ENCODE assay signal across 22 cellular contexts in genomic region chr20:14721926-14722325, GRCh38.
DNase-seq lines count a peak whose midpoint lies in the region; ATAC-seq, FAIRE-seq and TF ChIP-seq lines count a peak whose summit lies in the region.
"Had no signal": no experiment of that assay in that cellular context is flagged by ENCODE, and none has a peak within 500 bp of the region (broad histone marks: within the 10 kb centered on the region; RNA-seq: fewer than 3 reads in every experiment).

No MANE protein-coding gene starts in this region.

- H3K36me3 ChIP-seq in bronchial epithelial cell (ENCODE audit: control insufficient read depth, insufficient read depth, low read length) (no peaks in the 10 kb centered on the region), spleen (no peaks in the 10 kb centered on the region), adrenal gland (replicated peaks in 1 of 2) (no peaks in the 10 kb centered on the region)
- H3K36me3 ChIP-seq: Peyer's patch had no signal

- H3K36me3 Mint-ChIP-seq in mesothelial cell of epicardium: no peaks in the 10 kb centered on the region

- H3K9me3 ChIP-seq in spleen: no peaks in the 10 kb centered on the region
- H3K9me3 ChIP-seq in adrenal gland (replicated peaks in 1 of 3): no peaks in the 10 kb centered on the region
- H3K9me3 ChIP-seq: Peyer's patch had no signal

- DNase-seq in M059J (ENCODE audit: low read depth) (peak; percentile 17), bronchial epithelial cell (ENCODE audit: low read depth) (peak; percentile 1), mesothelial cell of epicardium (ENCODE audit: low spot score in 2 of 2, unreplicated experiment in 2 of 2) (no peak), spleen (no peak), adrenal gland (no peak)
- DNase-seq: ACHN; GDM1; H7; Kasumi-1; MM.1S; NCI-H1092; NCI-H1436 treated with DMSO at 0.1 percent for 48 hours; NCI-H1930; NCI-H2227 treated with DMSO at 0.1 percent for 48 hours; NCI-H510A; NCI-H748 treated with DMSO at 0.1 percent for 48 hours; NK-92 treated with Interleukin-12 subunit alpha and Interleukin-12 subunit beta, amount 100 ng/mL, for 24 hours; Peyer's patch had no signal

- ATAC-seq in GM21723 (IDR thresholded peaks at IDR 0.05; ENCODE audit: unreplicated experiment): no peak
- ATAC-seq in GM21367 (IDR thresholded peaks at IDR 0.05; ENCODE audit: unreplicated experiment): no peak
- ATAC-seq: SK-N-SH treated with all-trans-retinoic acid at 6 μM for 48 hours had no signal

- no peak for TF ChIP-seq CTCF in bronchial epithelial cell (IDR thresholded peaks at IDR 0.05; ENCODE audit: insufficient read depth, low read length, severe bottlenecking)
- TF ChIP-seq CTCF in mesothelial cell of epicardium (IDR thresholded peaks at IDR 0.05; ENCODE audit: unreplicated experiment): no peak
- TF ChIP-seq CTCF in spleen (IDR thresholded peaks at IDR 0.05 in 8 of 11, conservative IDR thresholded peaks at IDR 0.05 in 3 of 11): no peak
- no peak for TF ChIP-seq CTCF in adrenal gland (IDR thresholded peaks at IDR 0.05)

- intact Hi-C loops in spleen (cut with DNase I; ENCODE audit: low total_unique reads) (no loop called here), adrenal gland (cut with DNase I) (no loop called here)

- H3K4me3 Mint-ChIP-seq in mesothelial cell of epicardium: no peak overlapping the region

- H3K27ac Mint-ChIP-seq in mesothelial cell of epicardium: peak overlapping the region; percentile 62

- peaks cover 3% of the 10 kb centered on the region for H3K9me3 Mint-ChIP-seq in mesothelial cell of epicardium

- H3K27me3 ChIP-seq in bronchial epithelial cell (ENCODE audit: control insufficient read depth, insufficient read depth, low read length) (no peaks in the 10 kb centered on the region), spleen (replicated peaks in 1 of 7) (no peaks in the 10 kb centered on the region), adrenal gland (no peaks in the 10 kb centered on the region)
- H3K27me3 ChIP-seq: Peyer's patch had no signal

- WGBS in spleen, 5 donors: 89 to 100% (median 94%) methylated on average over 1 of the region's 1 CpG
- 75 to 95% (median 90%) methylated on average over 1 of the region's 1 CpG for WGBS in adrenal gland, 4 donors

- FAIRE-seq in bronchial epithelial cell (lab: Jason Lieb, UNC): no peak

- TF ChIP-seq POLR2A in spleen (IDR thresholded peaks at IDR 0.05): no peak
- TF ChIP-seq POLR2A in adrenal gland (IDR thresholded peaks at IDR 0.05): no peak

- H3K4me3 ChIP-seq in bronchial epithelial cell (ENCODE audit: low read depth, low read length) (no peak overlapping the region), spleen (no peak overlapping the region), adrenal gland (no peak overlapping the region)
- H3K4me3 ChIP-seq: Peyer's patch had no signal

- peaks cover 37% of the 10 kb centered on the region for H3K4me1 Mint-ChIP-seq in mesothelial cell of epicardium

- H3K27ac ChIP-seq in spleen (no peak overlapping the region), adrenal gland (no peak overlapping the region)
- H3K27ac ChIP-seq: C4-2B, Peyer's patch had no signal

- H3K27me3 Mint-ChIP-seq in mesothelial cell of epicardium (ENCODE audit: low read depth): no peaks in the 10 kb centered on the region

- no peaks in the 10 kb centered on the region for H3K4me1 ChIP-seq in spleen
- H3K4me1 ChIP-seq in adrenal gland (replicated peaks in 1 of 2): no peaks in the 10 kb centered on the region
- H3K4me1 ChIP-seq: Peyer's patch had no signal

Comparison
In these comparisons a context has a peak if more than half of its experiments do, and no peak if none do; other contexts are left out.
1. DNase-seq: peak in M059J (single experiment) and bronchial epithelial cell (single experiment); none in mesothelial cell of epicardium (0 of 2), spleen (single experiment) and adrenal gland (0 of 7).